Comparison of ENCODE assay signal across 8 cellular contexts in genomic region chr17:45131616-45132301, GRCh38. TPM values are rescaled to one million over a fixed set of nuclear protein-coding genes. Genes with fewer than 3 reads are reported as not detected.
A peak's percentile ranks its signal among the peaks of the same experiment; 100 is the strongest.
DNase-seq lines count a peak whose midpoint lies in the region; ATAC-seq and TF ChIP-seq lines count a peak whose summit lies in the region.

No MANE protein-coding gene starts in this region.

- no peak overlapping the region for H3K27ac Mint-ChIP-seq in T-helper 2 cell treated with Interferon-gamma antibody and Interleukin-4, amounts not matched to agents 5 μg/mL and 100 μg/mL, for 36 hours
- peak overlapping the region; percentile 56 for H3K27ac Mint-ChIP-seq in stimulated activated naive B cell treated with anti-CD40 and anti-IgM and Interleukin-4, amounts not matched to agents 10 μg/mL and 1 μg/mL and 100 μg/mL, for 72 hours

- TF ChIP-seq CTCF in GM20000 (IDR thresholded peaks at IDR 0.05; ENCODE audit: extremely low read depth, missing control alignments) (peak; percentile 43), liver (IDR thresholded peaks at IDR 0.05; ENCODE audit: low read depth, low read length, missing input control) (peak; percentile 49)

- H3K4me3 ChIP-seq in ACC112 (ENCODE audit: low read depth, low read length) (peak overlapping the region; percentile 85), liver (ENCODE audit: low read depth in 1 of 3, low read length in 3 of 3) (peak overlapping the region in 2 of 3 donors; percentile 49 to 81)

- WGBS in liver = 13% methylated on average over 43 of the region's 43 CpGs

- no peaks in the 10 kb centered on the region for H3K79me2 ChIP-seq in ACC112 (ENCODE audit: control insufficient read depth, insufficient read depth, low read length, unreplicated experiment)

- H3K36me3 ChIP-seq in ACC112 (ENCODE audit: insufficient read depth, low read length) (no peaks in the 10 kb centered on the region), liver (ENCODE audit: control insufficient read depth in 4 of 4, insufficient read depth in 3 of 4, low read depth in 1 of 4, low read length in 3 of 4) (peaks cover 0 to 1% (median 0%) of the 10 kb centered on the region in 4 donors)

- peak overlapping the region; percentile 59 for H3K4me3 Mint-ChIP-seq in T-helper 2 cell treated with Interferon-gamma antibody and Interleukin-4, amounts not matched to agents 5 μg/mL and 100 μg/mL, for 36 hours
- peak overlapping the region; percentile 83 to 93 for H3K4me3 Mint-ChIP-seq in stimulated activated naive B cell treated with anti-CD40 and anti-IgM and Interleukin-4, amounts not matched to agents 10 μg/mL and 1 μg/mL and 100 μg/mL, for 72 hours

- TF ChIP-seq RAD21 in liver (IDR thresholded peaks at IDR 0.05) = peak in 1 of 2 donors; percentile 53

- no peaks in the 10 kb centered on the region for H3K9me3 ChIP-seq in liver (ENCODE audit: control insufficient read depth in 4 of 4, low read length in 3 of 4)

- peaks cover 26% of the 10 kb centered on the region for H3K4me1 ChIP-seq in ACC112 (ENCODE audit: control insufficient read depth, insufficient read depth, low read length, unreplicated experiment)
- peaks cover 2 to 27% (median 15%) of the 10 kb centered on the region in 4 donors for H3K4me1 ChIP-seq in liver (ENCODE audit: control insufficient read depth in 4 of 4, insufficient read depth in 4 of 4, low read length in 3 of 4)

- H3K36me3 Mint-ChIP-seq in T-helper 2 cell treated with Interferon-gamma antibody and Interleukin-4, amounts not matched to agents 5 μg/mL and 100 μg/mL, for 36 hours (ENCODE audit: low read depth) = no peaks in the 10 kb centered on the region
- H3K36me3 Mint-ChIP-seq in stimulated activated naive B cell treated with anti-CD40 and anti-IgM and Interleukin-4, amounts not matched to agents 10 μg/mL and 1 μg/mL and 100 μg/mL, for 72 hours = no peaks in the 10 kb centered on the region

- peaks cover 11% of the 10 kb centered on the region for H3K27me3 Mint-ChIP-seq in T-helper 2 cell treated with Interferon-gamma antibody and Interleukin-4, amounts not matched to agents 5 μg/mL and 100 μg/mL, for 36 hours (ENCODE audit: low read depth)
- H3K27me3 Mint-ChIP-seq in stimulated activated naive B cell treated with anti-CD40 and anti-IgM and Interleukin-4, amounts not matched to agents 10 μg/mL and 1 μg/mL and 100 μg/mL, for 72 hours = peaks cover 10 to 17% of the 10 kb centered on the region in 2 donors

- peak overlapping the region; percentile 69 for H2AFZ ChIP-seq in ACC112 (ENCODE audit: low read length, unreplicated experiment)

- H3K4me1 Mint-ChIP-seq in T-helper 2 cell treated with Interferon-gamma antibody and Interleukin-4, amounts not matched to agents 5 μg/mL and 100 μg/mL, for 36 hours (ENCODE audit: low read depth) = peaks cover 11% of the 10 kb centered on the region
- H3K4me1 Mint-ChIP-seq in stimulated activated naive B cell treated with anti-CD40 and anti-IgM and Interleukin-4, amounts not matched to agents 10 μg/mL and 1 μg/mL and 100 μg/mL, for 72 hours = peaks cover 8 to 31% of the 10 kb centered on the region in 2 donors

- H3K27me3 ChIP-seq in ACC112 (ENCODE audit: insufficient read depth, low read length) = no peaks in the 10 kb centered on the region
- no peaks in the 10 kb centered on the region for H3K27me3 ChIP-seq in liver (ENCODE audit: control insufficient read depth in 4 of 4, insufficient read depth in 4 of 4, low read length in 3 of 4)

- DNase-seq in GM20000 (ENCODE audit: low spot score) = peak; percentile 64
- peak; percentile 49 for DNase-seq in T-helper 2 cell treated with Interferon-gamma antibody and Interleukin-4, amounts not matched to agents 5 μg/mL and 100 μg/mL, for 36 hours (ENCODE audit: low spot score)
- DNase-seq in cerebellum (ENCODE audit: low spot score) = peak; percentile 32
- DNase-seq in stimulated activated naive B cell treated with anti-CD40 and anti-IgM and Interleukin-4, amounts not matched to agents 10 μg/mL and 1 μg/mL and 100 μg/mL, for 72 hours = peak; percentile 36

- H3K9ac ChIP-seq in liver (ENCODE audit: low read depth in 1 of 2, low read length in 2 of 2) = peak overlapping the region in 1 of 2 donors; percentile 37

- ATAC-seq in stimulated activated naive B cell treated with anti-CD40 and anti-IgM and Interleukin-4, amounts not matched to agents 10 μg/mL and 1 μg/mL and 100 μg/mL, for 72 hours (replicated peaks) = peak in 1 of 2 donors; percentile 0
- no peak for ATAC-seq in GM18520 (IDR thresholded peaks at IDR 0.05; ENCODE audit: unreplicated experiment)
- ATAC-seq in GM21360 (IDR thresholded peaks at IDR 0.05; ENCODE audit: unreplicated experiment) = no peak

- no peaks in the 10 kb centered on the region for H3K9me3 Mint-ChIP-seq in T-helper 2 cell treated with Interferon-gamma antibody and Interleukin-4, amounts not matched to agents 5 μg/mL and 100 μg/mL, for 36 hours
- H3K9me3 Mint-ChIP-seq in stimulated activated naive B cell treated with anti-CD40 and anti-IgM and Interleukin-4, amounts not matched to agents 10 μg/mL and 1 μg/mL and 100 μg/mL, for 72 hours = no peaks in the 10 kb centered on the region

- H3K27ac ChIP-seq in ACC112 (ENCODE audit: low read depth, low read length) = no peak overlapping the region
- H3K27ac ChIP-seq in liver (ENCODE audit: low read depth in 1 of 2, low read length in 2 of 2) = peak overlapping the region in 1 of 2 donors; percentile 31

TF ChIP-seq in liver, 16 proteins besides CTCF, POLR2A, EP300 and RAD21:
- TF ChIP-seq REST (IDR thresholded peaks at IDR 0.05) = no peak
- no peak for TF ChIP-seq NR2F2 (IDR thresholded peaks at IDR 0.05)
- no peak for TF ChIP-seq ZBTB33 (IDR thresholded peaks at IDR 0.05)
- no peak for TF ChIP-seq FOXA2 (IDR thresholded peaks at IDR 0.05)
- TF ChIP-seq RXRA (IDR thresholded peaks at IDR 0.05) = no peak
- TF ChIP-seq EGR1 (IDR thresholded peaks at IDR 0.05; ENCODE audit: low read depth in 2 of 2) = no peak
- TF ChIP-seq MAX (IDR thresholded peaks at IDR 0.05) = no peak
- TF ChIP-seq HNF4G (IDR thresholded peaks at IDR 0.05) = no peak
- no peak for TF ChIP-seq GABPA (IDR thresholded peaks at IDR 0.05 in 1 of 2, conservative IDR thresholded peaks at IDR 0.05 in 1 of 2)
- TF ChIP-seq FOXA1 (IDR thresholded peaks at IDR 0.05) = no peak
- no peak for TF ChIP-seq SP1 (IDR thresholded peaks at IDR 0.05)
- TF ChIP-seq YY1 (IDR thresholded peaks at IDR 0.05) = no peak
- no peak for TF ChIP-seq ATF3 (IDR thresholded peaks at IDR 0.05)
- TF ChIP-seq HNF4A (conservative IDR thresholded peaks at IDR 0.05) = no peak
- TF ChIP-seq TAF1 (conservative IDR thresholded peaks at IDR 0.05) = no peak
- no peak for TF ChIP-seq JUND (IDR thresholded peaks at IDR 0.05)

RNA-seq across cellular contexts. Expression of gene PLCD3, which starts 0.6 kb away (rescaled TPM):
- total RNA-seq in cerebellum (9.5 TPM), liver (1 to 10 TPM in 1 of 2 donors, under 1 TPM in 1; 0.28 to 2.3 TPM)
- 1 to 10 TPM; 1.1 to 1.6 TPM for polyA plus RNA-seq in liver

RNA-seq across cellular contexts. Expression of gene ACBD4, which starts 3.7 kb away (rescaled TPM):
- total RNA-seq in cerebellum = 1.9 TPM
- total RNA-seq in liver = 10 to 100 TPM in 1 of 2 donors, 1 to 10 TPM in 1; 4.4 to 51.4 TPM
- polyA plus RNA-seq in liver = 10 to 100 TPM; 43.2 to 46.5 TPM

RNA-seq across cellular contexts. Expression of gene HEXIM1, which starts 16.5 kb away (rescaled TPM):
- total RNA-seq in cerebellum = 5.4 TPM
- total RNA-seq in liver = 10 to 100 TPM; 13.4 to 14.3 TPM
- 10 to 100 TPM in 1 of 2 donors, 1 to 10 TPM in 1; 7.4 to 11.3 TPM for polyA plus RNA-seq in liver

RNA-seq across cellular contexts. Expression of gene HEXIM2, which starts 29.9 kb away (rescaled TPM):
- total RNA-seq in cerebellum (4.7 TPM), liver (1 to 10 TPM; 3.5 to 4.8 TPM)
- 10 to 100 TPM in 1 of 2 donors, 1 to 10 TPM in 1; 6.1 to 10.7 TPM for polyA plus RNA-seq in liver
